8 cellular contexts compared by ENCODE assay signal in the genomic region with DNA sequence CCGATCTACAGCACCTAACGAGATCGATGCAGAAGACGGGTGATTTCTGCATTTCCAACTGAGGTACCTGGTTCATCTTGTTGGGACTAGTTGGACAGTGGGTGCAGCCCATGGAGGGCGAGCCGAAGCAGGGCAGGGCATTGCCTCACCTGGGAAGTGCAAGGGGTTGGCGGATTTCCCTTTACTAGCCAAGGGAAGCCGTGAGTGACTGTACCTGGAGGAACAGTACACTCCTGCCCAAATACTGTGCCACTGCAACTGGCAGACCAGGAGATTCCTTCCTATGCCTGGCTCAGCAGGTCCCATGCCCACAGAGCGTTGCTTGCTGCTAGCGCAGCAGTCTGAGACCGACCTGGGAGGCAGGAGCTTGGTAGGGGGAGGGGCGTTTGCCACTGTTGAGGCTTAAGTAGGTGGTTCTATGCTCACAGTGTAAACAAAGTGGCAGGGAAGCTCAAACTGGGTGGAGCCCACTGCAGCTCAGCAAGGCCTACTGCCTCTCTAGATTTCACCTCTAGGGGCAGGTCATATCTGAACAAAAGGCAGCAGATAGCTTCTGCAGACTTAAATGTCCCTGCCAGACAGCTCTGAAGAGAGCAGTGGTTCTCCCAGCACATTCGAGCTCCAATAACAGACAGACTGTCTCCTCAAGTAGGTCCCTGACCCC. TPM values are rescaled to one million over a fixed set of nuclear protein-coding genes. Genes with fewer than 3 reads are reported as not detected.
A peak's percentile ranks its signal among the peaks of the same experiment; 100 is the strongest.
DNase-seq lines count a peak whose midpoint lies in the region; ATAC-seq, FAIRE-seq and TF ChIP-seq lines count a peak whose summit lies in the region.
"Not testable (repeated sequence)": the region's sequence is repeated elsewhere in the genome, so short reads cannot be mapped to it uniquely, and the experiment has no call there.

No MANE protein-coding gene starts in this region.

- H3K27ac Mint-ChIP-seq in H9, WTC11: not testable (repeated sequence)

- H3K4me1 Mint-ChIP-seq in H9 (peaks cover 11 to 17% of the 10 kb centered on the region in 2 experiments), WTC11 (peaks cover 11% of the 10 kb centered on the region)

- H3K14ac ChIP-seq in H9 (ENCODE audit: insufficient read depth, low read length): not testable (repeated sequence)

- not testable (repeated sequence) for H3K18ac ChIP-seq in H9 (ENCODE audit: insufficient read length, low read depth, low read length)

- not testable (repeated sequence) for H2AK5ac ChIP-seq in H9 (ENCODE audit: insufficient read length, low read length)

- not testable (repeated sequence) for H2BK15ac ChIP-seq in H9 (ENCODE audit: low read depth, low read length)

- H3K4me1 ChIP-seq in A549 (peaks cover 51% of the 10 kb centered on the region), HepG2 (ENCODE audit: insufficient read depth, low read length) (peaks cover 58% of the 10 kb centered on the region), spleen (peaks cover 5 to 53% (median 26%) of the 10 kb centered on the region in 6 donors)
- H3K4me1 ChIP-seq in H9 (ENCODE audit: insufficient read depth, low read length): not testable (repeated sequence)

- WGBS in A549 (ENCODE audit: missing lambda C conversion rate): 85% methylated on average over 12 of the region's 13 CpGs
- WGBS in H9 (ENCODE audit: extremely low coverage, insufficient read length, low lambda C conversion rate): no CpG with 5 or more reads among the region's 13 CpGs
- 68% methylated on average over 8 of the region's 13 CpGs for WGBS in HepG2 (ENCODE audit: low lambda C conversion rate)
- WGBS in spleen, 5 donors: 68 to 87% (median 81%) methylated on average over 13 of the region's 13 CpGs

- H3K4ac ChIP-seq in H9 (ENCODE audit: low read depth, low read length): not testable (repeated sequence)

- peaks cover 13% of the 10 kb centered on the region; the same call in 2 of the 3 replicates for H3K9me3 ChIP-seq in A549
- not testable (repeated sequence) for H3K9me3 ChIP-seq in H9 (ENCODE audit: control insufficient read depth, low read depth, low read length); HepG2 (ENCODE audit: low read length); spleen

- H3K27me3 ChIP-seq in H9 (ENCODE audit: insufficient read depth, low read length); HepG2 (ENCODE audit: control insufficient read depth in 1 of 2, insufficient read depth in 2 of 2, low read length in 2 of 2); spleen (replicated peaks in 1 of 7): not testable (repeated sequence)

- CTCF ChIA-PET in A549 (lab: Yijun Ruan, JAX): interaction anchor here (1.0 to 4.0 kb wide), 6 partner anchors 9 to 170 kb away, joined by 3 to 23 read pairs (median 4); no protein-coding TSS in a partner anchor
- CTCF ChIA-PET in WTC11 (lab: Charles Lee): interaction anchor here (0.6 to 1.8 kb wide), 15 partner anchors 9 to 196 kb away, joined by 3 to 9 read pairs (median 4); no protein-coding TSS in a partner anchor
- CTCF ChIA-PET in HepG2 (lab: Yijun Ruan, JAX; ENCODE audit: low intra/inter-chr PET ratio, low total read pairs): not testable (repeated sequence)

- intact Hi-C loops in HepG2 (cut with micrococcal nuclease; ENCODE audit: unreplicated experiment): loop anchor here (2.0 to 5.0 kb wide), 2 partner anchors 32 to 45 kb away; a partner anchor contains a TSS
- intact Hi-C loops in spleen (cut with DNase I; ENCODE audit: low total_unique reads): not testable (repeated sequence)

- not testable (repeated sequence) for TF ChIP-seq RAD21 in A549 (conservative IDR thresholded peaks at IDR 0.05 in 1 of 2, IDR thresholded peaks at IDR 0.05 in 1 of 2); HepG2 (CRISPR knock-in tag; IDR thresholded peaks at IDR 0.05)

- H4K20me1 ChIP-seq in H9 (ENCODE audit: control insufficient read depth, insufficient read depth, insufficient read length); HepG2 (ENCODE audit: insufficient read depth, low read length): not testable (repeated sequence)

- H3K4me3 Mint-ChIP-seq in H9, WTC11: not testable (repeated sequence)

- not testable (repeated sequence) for TF ChIP-seq POLR2A in A549 (IDR thresholded peaks at IDR 0.05; ENCODE audit: low read length); HepG2 (IDR thresholded peaks at IDR 0.05; ENCODE audit: insufficient read depth in 1 of 2, low read depth in 2 of 2, low read length in 2 of 2); spleen (IDR thresholded peaks at IDR 0.05)

- not testable (repeated sequence) for H3K23me2 ChIP-seq in H9 (ENCODE audit: insufficient read length, low read depth, low read length, poor library complexity, severe bottlenecking)

- not testable (repeated sequence) for H2BK5ac ChIP-seq in H9 (ENCODE audit: insufficient read length, low read length)

- not testable (repeated sequence) for H3K36me3 Mint-ChIP-seq in H9 (ENCODE audit: insufficient read depth in 1 of 3, low read depth in 3 of 3); WTC11

- in situ Hi-C loops in HepG2 (cut with HindIII; ENCODE audit: extremely low pct_ligation_motif_present, low pct_unique_long_range_greater_than_20kb): not testable (repeated sequence)

- not testable (repeated sequence) for H2BK120ac ChIP-seq in H9 (ENCODE audit: low read depth, low read length, poor library complexity, severe bottlenecking)

- H3K23ac ChIP-seq in H9 (ENCODE audit: insufficient read length, low read depth, low read length): not testable (repeated sequence)

- not testable (repeated sequence) for H2BK12ac ChIP-seq in H9 (ENCODE audit: insufficient read length, low read depth, low read length)

- FAIRE-seq in A549 (lab: Jason Lieb, UNC): not testable (repeated sequence)
- FAIRE-seq in HepG2 (lab: Jason Lieb, UNC): peak; percentile 65

- not testable (repeated sequence) for H3K27me3 Mint-ChIP-seq in H9 (ENCODE audit: low read depth); WTC11 (ENCODE audit: low read depth)

- not testable (repeated sequence) for H3K4me3 ChIP-seq in A549; HepG2 (replicated peaks in 1 of 3; ENCODE audit: insufficient read depth in 1 of 3, low read depth in 2 of 3, low read length in 3 of 3); spleen

- not testable (repeated sequence) for H3K79me2 ChIP-seq in H9 (ENCODE audit: insufficient read depth, low read length); HepG2 (ENCODE audit: insufficient read depth, low read length)

- not testable (repeated sequence) for BruUV-seq in HepG2 (replicated peaks; lab: Mats Ljungman, UMichigan)

- not testable (repeated sequence) for ATAC-seq in A549
- ATAC-seq in WTC11: peak; percentile 79
- peak; percentile 27; the same call in 2 of the 3 replicates for ATAC-seq in HepG2

- not testable (repeated sequence) for H4K5ac ChIP-seq in H9 (ENCODE audit: insufficient read length, low read depth, low read length)

- TF ChIP-seq CTCF in A549 (IDR thresholded peaks at IDR 0.05); WTC11 (IDR thresholded peaks at IDR 0.05); spleen (IDR thresholded peaks at IDR 0.05 in 8 of 11, conservative IDR thresholded peaks at IDR 0.05 in 3 of 11): not testable (repeated sequence)
- TF ChIP-seq CTCF in H9 (conservative IDR thresholded peaks at IDR 0.05): peak; percentile 62
- peak; percentile 27; the same call in 1 of the 2 replicates for TF ChIP-seq CTCF in HepG2 (CRISPR knock-in tag; IDR thresholded peaks at IDR 0.05)

- peak overlapping the region; percentile 82 to 83; a peak in 5 of 6 replicates for H3K27ac ChIP-seq in A549
- H3K27ac ChIP-seq in H9 (ENCODE audit: insufficient read length, low read depth, low read length); HepG2 (ENCODE audit: extremely low read length, insufficient read depth, low read length): not testable (repeated sequence)
- peak overlapping the region; percentile 63 for H3K27ac ChIP-seq in epithelial cell of prostate
- H3K27ac ChIP-seq in spleen: peak overlapping the region in 6 of 8 donors; percentile 38 to 80 (median 70)

- not testable (repeated sequence) for TF ChIP-seq EP300 in A549 (IDR thresholded peaks at IDR 0.05); HepG2 (IDR thresholded peaks at IDR 0.05; ENCODE audit: low read depth in 2 of 2, low read length in 2 of 2); HepG2 (CRISPR knock-in tag; IDR thresholded peaks at IDR 0.05; ENCODE audit: borderline replicate concordance)

- not testable (repeated sequence) for H3K79me1 ChIP-seq in H9 (ENCODE audit: insufficient read depth, low read depth, low read length, poor library complexity, severe bottlenecking)

- not testable (repeated sequence) for H3K9ac ChIP-seq in H9 (ENCODE audit: extremely low read depth, insufficient read length, low read length); HepG2 (ENCODE audit: insufficient read depth, low read depth, low read length)

- POLR2A ChIA-PET in A549 (lab: Yijun Ruan, JAX): not testable (repeated sequence)
- POLR2A ChIA-PET in WTC11 (lab: Charles Lee): interaction anchor here (1.2 kb wide), 1 partner anchor 32 kb away, joined by 3 read pairs; no protein-coding TSS in a partner anchor
- POLR2A ChIA-PET in HepG2 (lab: Yijun Ruan, JAX): interaction anchor here (0.8 to 1.6 kb wide), 3 partner anchors 9 to 167 kb away, joined by 3 to 4 read pairs (median 3); no protein-coding TSS in a partner anchor

- H2AFZ ChIP-seq in H9 (ENCODE audit: low read length); HepG2 (ENCODE audit: low read length): not testable (repeated sequence)

- H3K56ac ChIP-seq in H9 (ENCODE audit: insufficient read length, low read depth, low read length): not testable (repeated sequence)

- H3T11ph ChIP-seq in H9 (ENCODE audit: low read length): not testable (repeated sequence)

- H4K91ac ChIP-seq in H9 (ENCODE audit: insufficient read length, low read depth, low read length): not testable (repeated sequence)

- not testable (repeated sequence) for DNase-seq in A549 (ENCODE audit: low read depth in 1 of 2, low spot score in 1 of 2); epithelial cell of prostate (ENCODE audit: low read depth, low spot score); spleen
- DNase-seq in H9 (peak; percentile 81), NCI-H1417 (lab: John Stamatoyannopoulos, UW) (peak in 2 of 3 experiments; percentile 19 to 23), NCI-H82 treated with DMSO at 0.1 percent for 48 hours (lab: John Stamatoyannopoulos, UW; ENCODE audit: unreplicated experiment) (peak; percentile 3), WTC11 (ENCODE audit: low spot score) (peak; percentile 35), HepG2 (ENCODE audit: low spot score) (peak; percentile 56)

- H3K4me2 ChIP-seq in A549 (peak overlapping the region; percentile 77; the same call in 2 of the 3 replicates), HepG2 (ENCODE audit: low read depth, low read length) (peak overlapping the region; percentile 36)
- not testable (repeated sequence) for H3K4me2 ChIP-seq in H9 (ENCODE audit: insufficient read depth, insufficient read length, low read length)

- H3K36me3 ChIP-seq in HepG2 (replicated peaks in 1 of 2; ENCODE audit: control insufficient read depth in 1 of 2, insufficient read depth in 2 of 2, low read length in 2 of 2); spleen: not testable (repeated sequence)

- not testable (repeated sequence) for H4K8ac ChIP-seq in H9 (replicated peaks; ENCODE audit: insufficient read length, low read depth, low read length)

- H3K9me3 Mint-ChIP-seq in H9 (peaks cover 9 to 19% of the 10 kb centered on the region in 2 experiments; a peak in 3 of 5 replicates), WTC11 (peaks cover 38% of the 10 kb centered on the region)

- not testable (repeated sequence) for H2BK20ac ChIP-seq in H9 (ENCODE audit: low read depth, low read length, poor library complexity, severe bottlenecking)

RNA-seq across cellular contexts. Expression of a gene that starts 32.9 kb away (rescaled TPM):
- polyA plus RNA-seq in A549 (2011; rRNA removed) (14.2 and 16.0 TPM in 2 replicates), A549 (2017; fragmentation: RNase III; extraction: RNeasy Plus Mini Kit Qiagen cat#74134 plus additional on column Dnase treatment) (22.1 to 25.9 TPM (median 24.3 TPM) in 3 replicates), HepG2 (2011; rRNA removed) (16.4 and 18.4 TPM in 2 replicates), spleen (10 to 100 TPM in 2 of 3 donors, 1 to 10 TPM in 1; 7.7 to 18.4 (median 14.2) TPM)
- 20.3 and 22.7 TPM in 2 replicates for polyA plus RNA-seq in A549 (2012; cell fraction: cytosol; rRNA removed)
- 60.4 and 64.3 TPM in 2 replicates for polyA plus RNA-seq in A549 (2012; cell fraction: nucleus; rRNA removed)
- polyA minus RNA-seq in A549 (2011; rRNA and poly(A)+ RNA removed): 8.3 and 12.0 TPM in 2 replicates
- total RNA-seq in H9 (2021) (3.8 and 5.0 TPM in 2 replicates), WTC11 (2021) (6.6 to 7.8 TPM (median 7.4 TPM) in 3 replicates), HepG2 (2016; rRNA removed; fragmentation: Illumina TruSeq; extraction: Trizol) (10.0 and 10.1 TPM in 2 replicates), spleen (10 to 100 TPM in 6 of 7 donors, 1 to 10 TPM in 1; 8.9 to 23.4 (median 15.0) TPM)
- 2.6 and 4.1 TPM in 2 replicates for total RNA-seq in HepG2 (2016; cell fraction: cytosol; rRNA removed; fragmentation: Illumina TruSeq; extraction: Trizol; ENCODE audit: low read depth)
- 6.6 and 8.8 TPM in 2 replicates for total RNA-seq in HepG2 (2016; cell fraction: insoluble cytoplasmic fraction; rRNA removed; fragmentation: Illumina TruSeq; extraction: Trizol)
- 4.1 and 4.5 TPM in 2 replicates for total RNA-seq in HepG2 (2016; cell fraction: membrane; rRNA removed; fragmentation: Illumina TruSeq; extraction: Trizol)
- total RNA-seq in HepG2 (2016; cell fraction: nucleus; rRNA removed; fragmentation: Illumina TruSeq; extraction: Trizol): 8.1 and 10.7 TPM in 2 replicates
- 13.7 and 15.2 TPM in 2 replicates for polyA plus RNA-seq in HepG2 (2011; cell fraction: cytosol; rRNA removed)
- 36.9 and 55.6 TPM in 2 replicates for polyA plus RNA-seq in HepG2 (2011; cell fraction: nucleus; rRNA removed)
- 17.7 and 30.3 TPM in 2 replicates for polyA plus RNA-seq in HepG2 (2012)
- 1.3 and 1.6 TPM in 2 replicates for polyA plus RNA-seq in HepG2 (2016; cell fraction: cytosol; fragmentation: Illumina TruSeq; extraction: Trizol; ENCODE audit: low read depth)
- polyA plus RNA-seq in HepG2 (2016; cell fraction: insoluble cytoplasmic fraction; fragmentation: Illumina TruSeq; extraction: Trizol; ENCODE audit: low read depth): 9.2 and 12.3 TPM in 2 replicates
- polyA plus RNA-seq in HepG2 (2016; cell fraction: membrane; fragmentation: Illumina TruSeq; extraction: Trizol; ENCODE audit: low read depth): 2.9 and 3.7 TPM in 2 replicates
- 36.8 and 40.3 TPM in 2 replicates for polyA plus RNA-seq in HepG2 (2016; cell fraction: nucleus; fragmentation: Illumina TruSeq; extraction: Trizol; ENCODE audit: insufficient read depth, low read depth)
- 1.7 and 22.0 TPM in 2 replicates for polyA minus RNA-seq in HepG2 (2011; rRNA and poly(A)+ RNA removed; ENCODE audit: low replicate concordance)
- 6.0 and 8.7 TPM in 2 replicates for polyA minus RNA-seq in HepG2 (2011; cell fraction: cytosol; rRNA and poly(A)+ RNA removed)
- 31.8 and 34.1 TPM in 2 replicates for polyA minus RNA-seq in HepG2 (2011; cell fraction: nucleus; rRNA and poly(A)+ RNA removed)
